Comparison of ENCODE assay signal across 9 cellular contexts in the genomic region with DNA sequence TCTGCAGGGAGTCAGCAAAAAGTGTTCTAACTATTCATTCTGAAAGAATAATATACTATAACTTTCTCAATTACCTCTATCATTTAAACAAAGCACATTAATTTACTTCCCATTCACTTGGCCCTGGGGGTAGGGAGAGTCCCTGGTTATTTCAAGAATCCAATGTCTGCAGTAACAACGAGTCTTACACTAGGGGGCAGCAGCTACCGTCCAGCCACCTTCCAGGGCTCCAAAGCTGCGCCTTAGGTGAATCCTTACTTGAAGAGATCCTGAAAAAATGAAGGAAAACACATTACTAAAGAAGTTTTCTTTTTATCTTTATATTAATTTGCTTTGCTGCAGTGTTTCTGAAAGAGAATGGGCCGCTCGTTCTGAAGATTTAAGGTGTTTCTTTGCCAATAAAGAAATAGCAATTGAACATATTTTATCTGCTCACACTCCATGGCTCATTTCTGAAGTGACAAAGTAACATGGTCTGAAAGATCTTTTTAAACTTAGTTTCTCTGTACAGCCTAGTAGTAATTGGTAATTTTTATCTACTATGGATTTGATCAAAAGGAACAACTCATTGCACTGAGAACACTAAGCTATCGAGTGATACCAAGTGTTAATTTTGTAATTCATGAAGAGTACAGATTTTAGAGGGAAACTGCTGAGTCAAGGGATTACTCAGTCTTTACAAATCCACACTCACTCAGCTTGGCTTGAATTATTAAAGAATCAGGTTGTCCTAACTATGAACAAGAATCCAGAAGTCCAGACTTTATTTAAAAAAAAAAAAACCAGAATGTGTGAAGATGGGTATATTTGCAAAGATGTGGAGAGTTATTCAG. TPM values are rescaled to one million over a fixed set of nuclear protein-coding genes. Genes with fewer than 3 reads are reported as not detected.
DNase-seq lines count a peak whose midpoint lies in the region; ATAC-seq and TF ChIP-seq lines count a peak whose summit lies in the region.
"Had no signal": no experiment of that assay in that cellular context is flagged by ENCODE, and none has a peak within 500 bp of the region (broad histone marks: within the 10 kb centered on the region; RNA-seq: fewer than 3 reads in every experiment).

No MANE protein-coding gene starts in this region.

- peaks cover 3% of the 10 kb centered on the region for H3K36me3 Mint-ChIP-seq in type B pancreatic cell
- H3K36me3 Mint-ChIP-seq: IgD-negative memory B cell had no signal

- H3K4me1 ChIP-seq in neutrophil (ENCODE audit: control insufficient read depth in 1 of 2, insufficient read depth in 1 of 2, low read depth in 1 of 2, low read length in 1 of 2) = no peaks in the 10 kb centered on the region

- peak; percentile 95 for TF ChIP-seq CTCF in fibroblast of pulmonary artery (IDR thresholded peaks at IDR 0.05; ENCODE audit: low read length, missing control alignments)
- TF ChIP-seq CTCF in neutrophil (IDR thresholded peaks at IDR 0.05) = peak; percentile 82
- peak; percentile 99 for TF ChIP-seq CTCF in type B pancreatic cell (conservative IDR thresholded peaks at IDR 0.05)

- no peak overlapping the region for H3K4me3 Mint-ChIP-seq in type B pancreatic cell
- H3K4me3 Mint-ChIP-seq: IgD-negative memory B cell had no signal

- H3K4me1 Mint-ChIP-seq in type B pancreatic cell (ENCODE audit: unreplicated experiment) = peaks cover 4% of the 10 kb centered on the region

- no peak overlapping the region for H3K27ac ChIP-seq in neutrophil

- ATAC-seq in GM19455 (IDR thresholded peaks at IDR 0.05; ENCODE audit: unreplicated experiment) = peak; percentile 64

- in situ Hi-C loops in KBM-7 (cut with MboI; ENCODE audit: low pct_unique_long_range_greater_than_20kb, low sequenced_read_pairs) = no loop called here

- H3K27ac Mint-ChIP-seq in type B pancreatic cell = no peak overlapping the region
- H3K27ac Mint-ChIP-seq: IgD-negative memory B cell had no signal

- DNase-seq in CD1c-positive myeloid dendritic cell (ENCODE audit: extremely low spot score) (peak; percentile 79), KBM-7 (peak; percentile 65), RKO (ENCODE audit: low spot score) (peak; percentile 84), fibroblast of pulmonary artery (ENCODE audit: low read depth) (peak; percentile 85), type B pancreatic cell (ENCODE audit: extremely low spot score, unreplicated experiment) (no peak)
- peak; percentile 61 to 69 for DNase-seq in activated T-cell treated with anti-CD3 and anti-CD28 coated beads, Interleukin-2, amount 50 U/mL, for 48 hours

- H3K9me3 Mint-ChIP-seq in type B pancreatic cell = no peaks in the 10 kb centered on the region
- H3K9me3 Mint-ChIP-seq: IgD-negative memory B cell had no signal

- no peak overlapping the region for H3K4me3 ChIP-seq in fibroblast of pulmonary artery (replicated peaks; ENCODE audit: low read depth, low read length)
- no peak overlapping the region for H3K4me3 ChIP-seq in neutrophil (ENCODE audit: low read depth in 1 of 2, low read length in 1 of 2)

- H3K9me3 ChIP-seq in neutrophil = no peaks in the 10 kb centered on the region

- H3K27me3 Mint-ChIP-seq in type B pancreatic cell = peaks cover 6% of the 10 kb centered on the region
- H3K27me3 Mint-ChIP-seq: IgD-negative memory B cell had no signal

- no peaks in the 10 kb centered on the region for H3K36me3 ChIP-seq in neutrophil

- peaks cover 6% of the 10 kb centered on the region for H3K27me3 ChIP-seq in neutrophil

RNA-seq across cellular contexts. Expression of a gene that starts 27.6 kb away (rescaled TPM):
- 5.8 and 12.5 TPM in 2 replicates for total RNA-seq in type B pancreatic cell (ENCODE audit: low replicate concordance)
